Comparison of ENCODE assay signal across 8 cellular contexts in genomic region chr7:44846816-44847508, GRCh38. TPM values are rescaled to one million over a fixed set of nuclear protein-coding genes. Genes with fewer than 3 reads are reported as not detected.
DNase-seq lines count a peak whose midpoint lies in the region; ATAC-seq, FAIRE-seq and TF ChIP-seq lines count a peak whose summit lies in the region.

No MANE protein-coding gene starts in this region.

- FAIRE-seq in small intestine (lab: Jason Lieb, UNC) (no peak), D721Med (lab: Jason Lieb, UNC) (no peak)

- no peaks in the 10 kb centered on the region for H3K9me2 ChIP-seq in SU-DHL-6 (replicated peaks; ENCODE audit: insufficient read depth, low read length)

- H3K9me3 ChIP-seq in SU-DHL-6 (ENCODE audit: insufficient read depth, low read length) = no peaks in the 10 kb centered on the region
- H3K9me3 ChIP-seq in small intestine (ENCODE audit: control insufficient read depth, low read depth) = no peaks in the 10 kb centered on the region

- peaks cover 45% of the 10 kb centered on the region for H3F3A ChIP-seq in SU-DHL-6 (ENCODE audit: insufficient read depth)

- H3K4me3 ChIP-seq in SU-DHL-6 (ENCODE audit: insufficient read depth, low read length, poor library complexity, severe bottlenecking) (peak overlapping the region; percentile 98), fibroblast of villous mesenchyme (ENCODE audit: low read depth, low read length) (peak overlapping the region; percentile 80), small intestine (ENCODE audit: low read depth in 1 of 2, low read length in 2 of 2) (peak overlapping the region; percentile 62 to 75)

- no peaks in the 10 kb centered on the region for H3K4me1 ChIP-seq in small intestine (ENCODE audit: control insufficient read depth in 2 of 2, insufficient read depth in 1 of 2, low read depth in 1 of 2, low read length in 1 of 2)

- DNase-seq in NCI-H2171 treated with DMSO at 0.1 percent for 48 hours (lab: John Stamatoyannopoulos, UW) (peak; percentile 47), NCI-H2171 (lab: John Stamatoyannopoulos, UW) (no peak), fibroblast of villous mesenchyme (ENCODE audit: low read depth) (no peak), small intestine (no peak), KG1 (lab: John Stamatoyannopoulos, UW) (no peak), D721Med (ENCODE audit: insufficient read length, low spot score) (no peak)

- peak overlapping the region; percentile 87 for H3K9ac ChIP-seq in SU-DHL-6 (ENCODE audit: low read length)

- peaks cover 35% of the 10 kb centered on the region for H4K20me1 ChIP-seq in SU-DHL-6 (ENCODE audit: low read depth, low read length)

- WGBS in small intestine, 3 donors = 0 to 1% (median 1%) methylated on average over 12 of the region's 12 CpGs

- peak overlapping the region; percentile 93 for H3K27ac ChIP-seq in SU-DHL-6 (ENCODE audit: low read depth, low read length)
- H3K27ac ChIP-seq in small intestine (ENCODE audit: low read depth in 1 of 2, low read length in 1 of 2) = peak overlapping the region; percentile 93 to 99

- peak overlapping the region; percentile 28 for H2AFZ ChIP-seq in SU-DHL-6 (ENCODE audit: low read depth, low read length, severe bottlenecking)

- peaks cover 8% of the 10 kb centered on the region; the same call in 1 of the 2 replicates for H3K36me3 ChIP-seq in SU-DHL-6 (ENCODE audit: low read length)
- no peaks in the 10 kb centered on the region for H3K36me3 ChIP-seq in small intestine (ENCODE audit: control insufficient read depth in 2 of 2, insufficient read depth in 2 of 2, low read length in 2 of 2)

- no peak for ATAC-seq in HG02763 (IDR thresholded peaks at IDR 0.05; ENCODE audit: unreplicated experiment)

- H3K4me2 ChIP-seq in SU-DHL-6 (ENCODE audit: low read depth, low read length, poor library complexity, severe bottlenecking) = peak overlapping the region; percentile 93

- TF ChIP-seq CTCF in SU-DHL-6 (IDR thresholded peaks at IDR 0.05; ENCODE audit: insufficient read depth, low read length, poor library complexity, severe bottlenecking) (no peak), fibroblast of villous mesenchyme (IDR thresholded peaks at IDR 0.05; ENCODE audit: insufficient read depth, low read depth, low read length) (no peak), D721Med (IDR thresholded peaks at IDR 0.05; ENCODE audit: insufficient read depth, missing control alignments) (no peak)

- H3K27me3 ChIP-seq in SU-DHL-6 (ENCODE audit: low read length) (no peaks in the 10 kb centered on the region), small intestine (ENCODE audit: control insufficient read depth in 2 of 2, insufficient read depth in 2 of 2, low read length in 2 of 2) (no peaks in the 10 kb centered on the region)

- peaks cover 60% of the 10 kb centered on the region for H3K79me2 ChIP-seq in SU-DHL-6 (ENCODE audit: insufficient read depth, low read length)

RNA-seq across cellular contexts. Expression of gene H2AZ2, which starts 0.9 kb away (rescaled TPM):
- total RNA-seq in fibroblast of villous mesenchyme = 111 and 118 TPM in 2 replicates
- 100 to 1,000 TPM in 1 of 3 donors, 10 to 100 TPM in 2; 76.7 to 137 (median 83.2) TPM for polyA plus RNA-seq in small intestine

RNA-seq across cellular contexts. Expression of gene PURB, which starts 38.4 kb away (rescaled TPM):
- total RNA-seq in fibroblast of villous mesenchyme = 24.5 and 29.8 TPM in 2 replicates
- 1 to 10 TPM; 4.1 to 8.1 (median 4.5) TPM for polyA plus RNA-seq in small intestine

RNA-seq across cellular contexts. Expression of gene PPIA, which starts 50.5 kb away (rescaled TPM):
- 2,028 and 2,422 TPM in 2 replicates for total RNA-seq in fibroblast of villous mesenchyme
- polyA plus RNA-seq in small intestine = 1,000 to 10,000 TPM; 2,604 to 4,480 (median 3,018) TPM
